Comparison of ENCODE assay signal across 1 cellular context in the genomic region with DNA sequence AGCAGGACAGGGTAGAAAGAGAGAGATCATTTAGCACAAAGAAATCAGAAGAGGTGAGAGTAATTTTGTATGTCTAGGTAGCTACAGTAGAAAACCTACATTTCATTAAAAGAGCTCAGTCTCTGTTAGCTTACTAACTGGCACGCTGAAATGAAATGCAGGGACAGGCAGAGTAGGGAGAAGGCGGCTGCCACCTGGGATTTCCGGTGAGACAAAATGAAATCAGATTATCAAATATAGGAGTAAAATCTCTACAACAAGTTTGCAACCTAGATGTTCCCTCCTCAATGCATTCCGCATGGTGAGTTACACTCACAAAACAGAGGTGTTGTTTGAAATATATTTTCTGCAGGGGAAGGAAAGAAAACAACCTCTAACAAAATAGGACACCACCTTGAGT.
TF ChIP-seq lines count a peak whose summit lies in the region.

No MANE protein-coding gene starts in this region.

TF ChIP-seq in GM12878, 131 proteins besides CTCF, POLR2A, EP300 and RAD21:
- TF ChIP-seq, protein P1, sequence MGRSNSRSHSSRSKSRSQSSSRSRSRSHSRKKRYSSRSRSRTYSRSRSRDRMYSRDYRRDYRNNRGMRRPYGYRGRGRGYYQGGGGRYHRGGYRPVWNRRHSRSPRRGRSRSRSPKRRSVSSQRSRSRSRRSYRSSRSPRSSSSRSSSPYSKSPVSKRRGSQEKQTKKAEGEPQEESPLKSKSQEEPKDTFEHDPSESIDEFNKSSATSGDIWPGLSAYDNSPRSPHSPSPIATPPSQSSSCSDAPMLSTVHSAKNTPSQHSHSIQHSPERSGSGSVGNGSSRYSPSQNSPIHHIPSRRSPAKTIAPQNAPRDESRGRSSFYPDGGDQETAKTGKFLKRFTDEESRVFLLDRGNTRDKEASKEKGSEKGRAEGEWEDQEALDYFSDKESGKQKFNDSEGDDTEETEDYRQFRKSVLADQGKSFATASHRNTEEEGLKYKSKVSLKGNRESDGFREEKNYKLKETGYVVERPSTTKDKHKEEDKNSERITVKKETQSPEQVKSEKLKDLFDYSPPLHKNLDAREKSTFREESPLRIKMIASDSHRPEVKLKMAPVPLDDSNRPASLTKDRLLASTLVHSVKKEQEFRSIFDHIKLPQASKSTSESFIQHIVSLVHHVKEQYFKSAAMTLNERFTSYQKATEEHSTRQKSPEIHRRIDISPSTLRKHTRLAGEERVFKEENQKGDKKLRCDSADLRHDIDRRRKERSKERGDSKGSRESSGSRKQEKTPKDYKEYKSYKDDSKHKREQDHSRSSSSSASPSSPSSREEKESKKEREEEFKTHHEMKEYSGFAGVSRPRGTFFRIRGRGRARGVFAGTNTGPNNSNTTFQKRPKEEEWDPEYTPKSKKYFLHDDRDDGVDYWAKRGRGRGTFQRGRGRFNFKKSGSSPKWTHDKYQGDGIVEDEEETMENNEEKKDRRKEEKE (IDR thresholded peaks at IDR 0.05) = no peak
- TF ChIP-seq ZBED1 (IDR thresholded peaks at IDR 0.05; ENCODE audit: borderline replicate concordance) = peak; percentile 0; the same call in 1 of the 2 replicates
- no peak for TF ChIP-seq CHD4 (IDR thresholded peaks at IDR 0.05)
